ENCODE assay signal across 13 cellular contexts in genomic region chr11:122649133-122649532, GRCh38.
"Had no signal": no experiment of that assay in that cellular context is flagged by ENCODE, and none has a peak within 500 bp of the region (broad histone marks: within the 10 kb centered on the region; RNA-seq: fewer than 3 reads in every experiment).

No MANE protein-coding gene starts in this region.

- ATAC-seq: heart left ventricle, left colon, mucosa of descending colon, natural killer cell, psoas muscle, sciatic nerve had no signal

- H3K36me3 Mint-ChIP-seq: natural killer cell had no signal

- H3K9me3 Mint-ChIP-seq: natural killer cell had no signal

- H3K27ac Mint-ChIP-seq: natural killer cell had no signal

- H3K4me3 Mint-ChIP-seq: natural killer cell had no signal

- DNase-seq: activated CD8-positive, alpha-beta memory T cell treated with anti-CD3 and anti-CD28 coated beads, Interleukin-2, amount 50 U/mL, for 4 hours; colonic mucosa; esophagus squamous epithelium; heart left ventricle; left colon; mucosa of descending colon; natural killer cell; psoas muscle; stimulated activated CD4-positive, alpha-beta T cell treated with anti-CD3 and anti-CD28 coated beads, Interleukin-12 subunit alpha, Interleukin-12 subunit beta, amount 100 ng/mL, for 4 hours; stimulated activated naive CD4-positive, alpha-beta T cell treated with Interleukin-2 at 50 U/mL for 16 hours; T-helper 2 cell; upper lobe of left lung had no signal
